33 cellular contexts compared by ENCODE assay signal in the genomic region with DNA sequence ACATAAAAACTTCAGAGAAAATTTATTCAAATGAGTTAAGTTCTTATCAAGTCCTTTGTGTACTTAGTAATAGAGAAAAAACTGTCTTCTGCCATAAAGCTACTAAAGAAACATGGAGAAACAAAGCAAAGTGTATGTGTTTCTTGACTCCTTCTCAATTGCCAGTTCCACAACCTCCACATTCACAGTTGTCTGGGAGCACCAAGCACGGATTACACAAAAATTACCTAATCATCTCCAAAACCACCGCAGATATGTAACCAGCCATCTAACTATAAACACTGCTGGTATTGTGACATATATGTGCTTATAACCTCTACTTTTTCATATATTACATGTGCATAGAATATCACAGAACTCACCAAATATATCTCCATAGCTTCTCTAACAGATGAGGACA.
"Had no signal": no experiment of that assay in that cellular context is flagged by ENCODE, and none has a peak within 500 bp of the region (broad histone marks: within the 10 kb centered on the region; RNA-seq: fewer than 3 reads in every experiment).

No MANE protein-coding gene starts in this region.

- H3K27me3 ChIP-seq: adrenal gland, ascending aorta, brain microvascular endothelial cell, dorsolateral prefrontal cortex, foreskin keratinocyte, gastrocnemius medialis, heart left ventricle had no signal

- H3K4me3 Mint-ChIP-seq: activated CD4-positive, alpha-beta memory T cell treated with anti-CD3 and anti-CD28 coated beads for 36 hours; activated CD4-positive, alpha-beta T cell treated with anti-CD3 and anti-CD28 coated beads for 36 hours; activated CD4-positive, alpha-beta T cell treated with anti-CD3 and anti-CD28 coated beads, Interleukin-2, amount 10 ng/mL, durations not matched to agents 24 days and 14 days; activated CD8-positive, alpha-beta memory T cell treated with anti-CD3 and anti-CD28 coated beads, Interleukin-2, amount 10 ng/mL, durations not matched to agents 7 days and 5 days; activated CD8-positive, alpha-beta T cell treated with anti-CD3 and anti-CD28 coated beads, Interleukin-2, amount 10 ng/mL, durations not matched to agents 7 days and 5 days; activated naive CD4-positive, alpha-beta T cell treated with anti-CD3 and anti-CD28 coated beads for 36 hours; activated naive CD4-positive, alpha-beta T cell treated with anti-CD3 and anti-CD28 coated beads, Interleukin-2, amount 50 U/mL, for 24 hours; activated naive CD8-positive, alpha-beta T cell treated with anti-CD3 and anti-CD28 coated beads for 36 hours; activated naive CD8-positive, alpha-beta T cell treated with anti-CD3 and anti-CD28 coated beads, Interleukin-2, amount 50 U/mL, for 24 hours; activated T-helper 1 cell treated with anti-CD3 and anti-CD28 coated beads, Interleukin-12 subunit alpha, Interleukin-12 subunit beta, Interleukin-2, Interleukin-4 antibody, amounts not matched to agents 30 ng/mL and 10 ng/mL and 1 ng/mL, durations not matched to agents 14 hours and 24 hours and 36 hours; central memory CD8-positive, alpha-beta T cell; dendritic cell treated with granulocyte-macrophage colony-stimulating factor and Interleukin-4, amounts not matched to agents 40 ng/mL and 50 ng/mL, for 4 days; endodermal cell had no signal

- DNase-seq: activated CD4-positive, alpha-beta memory T cell treated with anti-CD3 and anti-CD28 coated beads for 36 hours; activated CD4-positive, alpha-beta T cell treated with anti-CD3 and anti-CD28 coated beads for 36 hours; activated CD4-positive, alpha-beta T cell treated with anti-CD3 and anti-CD28 coated beads, Interleukin-2, amount 10 ng/mL, durations not matched to agents 24 days and 14 days; activated CD4-positive, CD25-positive, alpha-beta regulatory T cell; activated CD4-positive, CD25-positive, alpha-beta regulatory T cell treated with anti-CD3 and anti-CD28 coated beads, Interleukin-2, amount 50 U/mL, for 72 hours; activated CD8-positive, alpha-beta memory T cell treated with anti-CD3 and anti-CD28 coated beads, Interleukin-2, amount 10 ng/mL, durations not matched to agents 7 days and 5 days; activated CD8-positive, alpha-beta memory T cell treated with anti-CD3 and anti-CD28 coated beads, Interleukin-2, amount 50 U/mL, for 4 hours; activated CD8-positive, alpha-beta T cell treated with anti-CD3 and anti-CD28 coated beads, Interleukin-2, amount 10 ng/mL, durations not matched to agents 7 days and 5 days; activated effector memory CD4-positive, alpha-beta T cell treated with anti-CD3 and anti-CD28 coated beads, Interleukin-2, amount 50 U/mL, for 16 hours; activated naive CD4-positive, alpha-beta T cell treated with anti-CD3 and anti-CD28 coated beads for 36 hours; activated naive CD8-positive, alpha-beta T cell treated with anti-CD3 and anti-CD28 coated beads for 36 hours; activated naive CD8-positive, alpha-beta T cell treated with anti-CD3 and anti-CD28 coated beads, Interleukin-2, amount 50 U/mL, for 24 hours; activated T-cell treated with anti-CD3 and anti-CD28 coated beads, Interleukin-2, amount 50 U/mL, for 1 hour; activated T-cell treated with anti-CD3 and anti-CD28 coated beads, Interleukin-2, amount 50 U/mL, for 48 hours; adrenal gland; brain microvascular endothelial cell; dorsolateral prefrontal cortex; effector memory CD4-positive, alpha-beta T cell; endodermal cell; foreskin keratinocyte; gastrocnemius medialis; glutamatergic neuron; heart left ventricle; T-helper 2 cell had no signal

- ATAC-seq: activated CD4-positive, alpha-beta T cell treated with anti-CD3 and anti-CD28 coated beads for 36 hours; activated CD8-positive, alpha-beta memory T cell treated with anti-CD3 and anti-CD28 coated beads, Interleukin-2, amount 10 ng/mL, durations not matched to agents 7 days and 5 days; activated CD8-positive, alpha-beta T cell treated with anti-CD3 and anti-CD28 coated beads, Interleukin-2, amount 10 ng/mL, durations not matched to agents 7 days and 5 days; activated naive CD8-positive, alpha-beta T cell treated with anti-CD3 and anti-CD28 coated beads, Interleukin-2, amount 50 U/mL, for 24 hours; esophagus mucosa; foreskin keratinocyte; gastrocnemius medialis; heart left ventricle had no signal

- H3K27ac Mint-ChIP-seq: activated CD4-positive, alpha-beta memory T cell treated with anti-CD3 and anti-CD28 coated beads for 36 hours; activated CD4-positive, alpha-beta T cell treated with anti-CD3 and anti-CD28 coated beads for 36 hours; activated CD4-positive, alpha-beta T cell treated with anti-CD3 and anti-CD28 coated beads, Interleukin-2, amount 10 ng/mL, durations not matched to agents 24 days and 14 days; activated CD8-positive, alpha-beta memory T cell treated with anti-CD3 and anti-CD28 coated beads, Interleukin-2, amount 10 ng/mL, durations not matched to agents 7 days and 5 days; activated CD8-positive, alpha-beta T cell treated with anti-CD3 and anti-CD28 coated beads, Interleukin-2, amount 10 ng/mL, durations not matched to agents 7 days and 5 days; activated naive CD4-positive, alpha-beta T cell treated with anti-CD3 and anti-CD28 coated beads for 36 hours; activated naive CD4-positive, alpha-beta T cell treated with anti-CD3 and anti-CD28 coated beads, Interleukin-2, amount 50 U/mL, for 24 hours; activated naive CD8-positive, alpha-beta T cell treated with anti-CD3 and anti-CD28 coated beads for 36 hours; activated naive CD8-positive, alpha-beta T cell treated with anti-CD3 and anti-CD28 coated beads, Interleukin-2, amount 50 U/mL, for 24 hours; activated T-helper 1 cell treated with anti-CD3 and anti-CD28 coated beads, Interleukin-12 subunit alpha, Interleukin-12 subunit beta, Interleukin-2, Interleukin-4 antibody, amounts not matched to agents 30 ng/mL and 10 ng/mL and 1 ng/mL, durations not matched to agents 14 hours and 24 hours and 36 hours; activated T-helper 2 cell treated with anti-CD3 and anti-CD28 coated beads, Interferon-gamma antibody, Interleukin-2, Interleukin-4, amounts not matched to agents 10 μg/mL and 5 μg/mL and 100 μg/mL, durations not matched to agents 14 hours and 24 hours and 36 hours; dendritic cell treated with granulocyte-macrophage colony-stimulating factor and Interleukin-4, amounts not matched to agents 40 ng/mL and 50 ng/mL, for 4 days; endodermal cell had no signal

- H3K9me3 Mint-ChIP-seq: activated CD4-positive, alpha-beta T cell treated with anti-CD3 and anti-CD28 coated beads, Interleukin-2, amount 10 ng/mL, durations not matched to agents 24 days and 14 days; activated naive CD4-positive, alpha-beta T cell treated with anti-CD3 and anti-CD28 coated beads for 36 hours; activated naive CD4-positive, alpha-beta T cell treated with anti-CD3 and anti-CD28 coated beads, Interleukin-2, amount 50 U/mL, for 24 hours; activated naive CD8-positive, alpha-beta T cell treated with anti-CD3 and anti-CD28 coated beads for 36 hours; activated naive CD8-positive, alpha-beta T cell treated with anti-CD3 and anti-CD28 coated beads, Interleukin-2, amount 50 U/mL, for 24 hours; activated T-helper 1 cell treated with anti-CD3 and anti-CD28 coated beads, Interleukin-12 subunit alpha, Interleukin-12 subunit beta, Interleukin-2, Interleukin-4 antibody, amounts not matched to agents 30 ng/mL and 10 ng/mL and 1 ng/mL, durations not matched to agents 14 hours and 24 hours and 36 hours; activated T-helper 2 cell treated with anti-CD3 and anti-CD28 coated beads, Interferon-gamma antibody, Interleukin-2, Interleukin-4, amounts not matched to agents 10 μg/mL and 5 μg/mL and 100 μg/mL, durations not matched to agents 14 hours and 24 hours and 36 hours; endodermal cell had no signal

- H3K36me3 Mint-ChIP-seq: activated CD4-positive, alpha-beta memory T cell treated with anti-CD3 and anti-CD28 coated beads for 36 hours; activated CD8-positive, alpha-beta memory T cell treated with anti-CD3 and anti-CD28 coated beads, Interleukin-2, amount 10 ng/mL, durations not matched to agents 7 days and 5 days; activated naive CD4-positive, alpha-beta T cell treated with anti-CD3 and anti-CD28 coated beads, Interleukin-2, amount 50 U/mL, for 24 hours; activated naive CD8-positive, alpha-beta T cell treated with anti-CD3 and anti-CD28 coated beads for 36 hours had no signal

- H3K4me1 ChIP-seq: ascending aorta, gastrocnemius medialis, heart left ventricle had no signal

- FAIRE-seq: bronchial epithelial cell had no signal

- H3K4me3 ChIP-seq: adrenal gland, ascending aorta, coronary artery, dorsolateral prefrontal cortex, gastrocnemius medialis, heart left ventricle had no signal

- H3K4me1 Mint-ChIP-seq: activated CD4-positive, alpha-beta T cell treated with anti-CD3 and anti-CD28 coated beads for 36 hours; activated CD4-positive, alpha-beta T cell treated with anti-CD3 and anti-CD28 coated beads, Interleukin-2, amount 10 ng/mL, durations not matched to agents 24 days and 14 days; activated CD8-positive, alpha-beta memory T cell treated with anti-CD3 and anti-CD28 coated beads, Interleukin-2, amount 10 ng/mL, durations not matched to agents 7 days and 5 days; activated naive CD4-positive, alpha-beta T cell treated with anti-CD3 and anti-CD28 coated beads, Interleukin-2, amount 50 U/mL, for 24 hours; activated naive CD8-positive, alpha-beta T cell treated with anti-CD3 and anti-CD28 coated beads for 36 hours; activated naive CD8-positive, alpha-beta T cell treated with anti-CD3 and anti-CD28 coated beads, Interleukin-2, amount 50 U/mL, for 24 hours; central memory CD8-positive, alpha-beta T cell; endodermal cell had no signal

- H3K36me3 ChIP-seq: adrenal gland, ascending aorta, brain microvascular endothelial cell, gastrocnemius medialis, heart left ventricle had no signal

- H3K27me3 Mint-ChIP-seq: activated CD4-positive, alpha-beta memory T cell treated with anti-CD3 and anti-CD28 coated beads for 36 hours; activated CD4-positive, alpha-beta T cell treated with anti-CD3 and anti-CD28 coated beads, Interleukin-2, amount 10 ng/mL, durations not matched to agents 24 days and 14 days; activated CD8-positive, alpha-beta memory T cell treated with anti-CD3 and anti-CD28 coated beads, Interleukin-2, amount 10 ng/mL, durations not matched to agents 7 days and 5 days; activated naive CD4-positive, alpha-beta T cell treated with anti-CD3 and anti-CD28 coated beads, Interleukin-2, amount 50 U/mL, for 24 hours; central memory CD8-positive, alpha-beta T cell; dendritic cell treated with granulocyte-macrophage colony-stimulating factor and Interleukin-4, amounts not matched to agents 40 ng/mL and 50 ng/mL, for 4 days had no signal

- H3K27ac ChIP-seq: adrenal gland, ascending aorta, brain microvascular endothelial cell, coronary artery, foreskin keratinocyte, gastrocnemius medialis, heart left ventricle had no signal

- H3K9me3 ChIP-seq: adrenal gland, ascending aorta, gastrocnemius medialis had no signal
